Comparison of ENCODE assay signal across 23 cellular contexts in genomic region chr2:73965053-73965452, GRCh38.
"Had no signal": no experiment of that assay in that cellular context is flagged by ENCODE, and none has a peak within 500 bp of the region (broad histone marks: within the 10 kb centered on the region; RNA-seq: fewer than 3 reads in every experiment).

No MANE protein-coding gene starts in this region.

- H3K27me3 Mint-ChIP-seq: activated B cell treated with CpG ODN at 0.5 μM for 24 hours; activated CD4-positive, alpha-beta T cell treated with anti-CD3 and anti-CD28 coated beads for 36 hours; central memory CD8-positive, alpha-beta T cell; naive B cell had no signal

- H3K27ac Mint-ChIP-seq: activated B cell treated with CpG ODN at 0.5 μM for 24 hours, neural progenitor cell, progenitor cell of endocrine pancreas had no signal

- ATAC-seq: activated T-cell treated with anti-CD3 and anti-CD28 coated beads, Interleukin-2, amount 50 U/mL, for 4 hours; gastrocnemius medialis; left lung had no signal

- FAIRE-seq: colon, urothelium cell line had no signal

- DNase-seq: activated B cell treated with CpG ODN at 0.5 μM for 24 hours; activated CD4-positive, alpha-beta T cell treated with anti-CD3 and anti-CD28 coated beads, Interleukin-2, amount 50 U/mL, for 4 hours; activated gamma-delta T cell; activated T-cell treated with anti-CD3 and anti-CD28 coated beads, Interleukin-2, amount 50 U/mL, for 4 hours; amniotic stem cell; dorsolateral prefrontal cortex; esophagus squamous epithelium; gastrocnemius medialis; hippocampal formation; kidney glomerular epithelial cell; left lung; naive B cell; retina; stimulated activated CD4-positive, alpha-beta T cell treated with anti-CD3 and anti-CD28 coated beads, Interleukin-4, amount 100 ng/mL, for 1 hour; stomach; T-helper 1 cell; T1000 had no signal

- H3K9me3 Mint-ChIP-seq: central memory CD8-positive, alpha-beta T cell; neural progenitor cell had no signal

- H3K4me3 Mint-ChIP-seq: activated B cell treated with CpG ODN at 0.5 μM for 24 hours; activated T-cell treated with anti-CD3 and anti-CD28 coated beads, Interleukin-2, amount 50 U/mL, for 4 hours; central memory CD8-positive, alpha-beta T cell; neural progenitor cell had no signal
